In genomic region chr20:25277051-25277801, GRCh38 we compare ENCODE assay signal across 16 cellular contexts. TPM values are rescaled to one million over a fixed set of nuclear protein-coding genes. Genes with fewer than 3 reads are reported as not detected.
DNase-seq lines count a peak whose midpoint lies in the region; ATAC-seq and TF ChIP-seq lines count a peak whose summit lies in the region.
"Had no signal": no experiment of that assay in that cellular context is flagged by ENCODE, and none has a peak within 500 bp of the region (broad histone marks: within the 10 kb centered on the region; RNA-seq: fewer than 3 reads in every experiment).

No MANE protein-coding gene starts in this region.

- no peaks in the 10 kb centered on the region for H3K9me3 Mint-ChIP-seq in activated naive CD8-positive, alpha-beta T cell treated with anti-CD3 and anti-CD28 coated beads, Interleukin-2, amount 10 ng/mL, durations not matched to agents 7 days and 5 days
- H3K9me3 Mint-ChIP-seq in activated naive CD8-positive, alpha-beta T cell treated with anti-CD3 and anti-CD28 coated beads for 36 hours = no peaks in the 10 kb centered on the region
- H3K9me3 Mint-ChIP-seq: activated CD4-positive, alpha-beta memory T cell treated with anti-CD3 and anti-CD28 coated beads, Interleukin-2, amount 10 ng/mL, durations not matched to agents 7 days and 5 days; activated naive CD4-positive, alpha-beta T cell treated with anti-CD3 and anti-CD28 coated beads, Interleukin-2, amount 50 U/mL, for 24 hours had no signal

- H3K27ac ChIP-seq in osteoblast (ENCODE audit: low read depth, low read length) = no peak overlapping the region

- H3K36me3 Mint-ChIP-seq in activated naive CD8-positive, alpha-beta T cell treated with anti-CD3 and anti-CD28 coated beads, Interleukin-2, amount 10 ng/mL, durations not matched to agents 7 days and 5 days = no peaks in the 10 kb centered on the region
- peaks cover 8% of the 10 kb centered on the region for H3K36me3 Mint-ChIP-seq in activated naive CD8-positive, alpha-beta T cell treated with anti-CD3 and anti-CD28 coated beads for 36 hours

- no peak for ATAC-seq in activated naive CD8-positive, alpha-beta T cell treated with anti-CD3 and anti-CD28 coated beads, Interleukin-2, amount 10 ng/mL, durations not matched to agents 7 days and 5 days (ENCODE audit: low read depth)
- ATAC-seq in Right ventricle myocardium inferior (peak; percentile 48), GM21737 (IDR thresholded peaks at IDR 0.05; ENCODE audit: unreplicated experiment) (no peak)

- intact Hi-C loops in Right ventricle myocardium inferior (cut with DNase I) = loop anchor here (2.0 kb wide), 1 partner anchor 18 kb away; no protein-coding TSS in a partner anchor

- H3K27ac Mint-ChIP-seq in activated naive CD8-positive, alpha-beta T cell treated with anti-CD3 and anti-CD28 coated beads, Interleukin-2, amount 10 ng/mL, durations not matched to agents 7 days and 5 days = no peak overlapping the region
- H3K27ac Mint-ChIP-seq in activated naive CD8-positive, alpha-beta T cell treated with anti-CD3 and anti-CD28 coated beads for 36 hours = no peak overlapping the region
- H3K27ac Mint-ChIP-seq: activated CD4-positive, alpha-beta memory T cell treated with anti-CD3 and anti-CD28 coated beads, Interleukin-2, amount 10 ng/mL, durations not matched to agents 7 days and 5 days; activated naive CD4-positive, alpha-beta T cell treated with anti-CD3 and anti-CD28 coated beads, Interleukin-2, amount 50 U/mL, for 24 hours had no signal

- no peaks in the 10 kb centered on the region for H3K9me3 ChIP-seq in osteoblast (ENCODE audit: low read depth, low read length)

- no peak overlapping the region for H3K4me2 ChIP-seq in osteoblast (ENCODE audit: insufficient read depth, low read length)

- TF ChIP-seq CTCF in osteoblast (IDR thresholded peaks at IDR 0.05; ENCODE audit: extremely low read depth, low read depth, low read length) (no peak), GM13977 (IDR thresholded peaks at IDR 0.05; ENCODE audit: extremely low read depth, insufficient read depth, missing control alignments) (no peak)

- no peaks in the 10 kb centered on the region for H3K4me1 ChIP-seq in osteoblast (ENCODE audit: insufficient read depth, low read length)

- peak; percentile 25 for DNase-seq in activated naive CD8-positive, alpha-beta T cell treated with anti-CD3 and anti-CD28 coated beads, Interleukin-2, amount 10 ng/mL, durations not matched to agents 7 days and 5 days
- no peak for DNase-seq in activated naive CD8-positive, alpha-beta T cell treated with anti-CD3 and anti-CD28 coated beads for 36 hours
- peak; percentile 72 for DNase-seq in Right ventricle myocardium inferior (ENCODE audit: missing footprints)
- peak; percentile 62 for DNase-seq in osteoblast (ENCODE audit: insufficient read length, low spot score, missing footprints)
- no peak for DNase-seq in GM13977 (ENCODE audit: low spot score)
- no peak for DNase-seq in hypothalamus (lab: John Stamatoyannopoulos, UW)
- DNase-seq in NCI-H510A treated with DMSO at 0.1 percent for 48 hours (lab: John Stamatoyannopoulos, UW) = no peak
- DNase-seq: activated CD4-positive, alpha-beta memory T cell treated with anti-CD3 and anti-CD28 coated beads, Interleukin-2, amount 10 ng/mL, durations not matched to agents 7 days and 5 days; central memory CD4-positive, alpha-beta T cell; NCI-H2171 treated with DMSO at 0.1 percent for 48 hours; NK-92 treated with Interleukin-12 subunit alpha and Interleukin-12 subunit beta, amount 100 ng/mL, for 24 hours; SIG-M5; stimulated activated CD4-positive, alpha-beta T cell treated with anti-CD3 and anti-CD28 coated beads, Interleukin-4, amount 100 ng/mL, for 1 hour; T1000 had no signal

- H3K4me3 Mint-ChIP-seq in activated naive CD8-positive, alpha-beta T cell treated with anti-CD3 and anti-CD28 coated beads, Interleukin-2, amount 10 ng/mL, durations not matched to agents 7 days and 5 days = no peak overlapping the region
- H3K4me3 Mint-ChIP-seq in activated naive CD8-positive, alpha-beta T cell treated with anti-CD3 and anti-CD28 coated beads for 36 hours = no peak overlapping the region
- H3K4me3 Mint-ChIP-seq: activated CD4-positive, alpha-beta memory T cell treated with anti-CD3 and anti-CD28 coated beads, Interleukin-2, amount 10 ng/mL, durations not matched to agents 7 days and 5 days; activated naive CD4-positive, alpha-beta T cell treated with anti-CD3 and anti-CD28 coated beads, Interleukin-2, amount 50 U/mL, for 24 hours had no signal

- POLR2A ChIA-PET in activated naive CD8-positive, alpha-beta T cell treated with anti-CD3 and anti-CD28 coated beads, Interleukin-2, amount 10 ng/mL, durations not matched to agents 7 days and 5 days (lab: Charles Lee) = no interaction called here

- in situ Hi-C loops in GM13977 (cut with MboI; ENCODE audit: low pct_unique_long_range_greater_than_20kb, low sequenced_read_pairs, unreplicated experiment) = no loop called here

- H4K20me1 ChIP-seq in osteoblast (ENCODE audit: insufficient read depth, low read length) = peaks cover 19% of the 10 kb centered on the region

- H3K4me3 ChIP-seq in osteoblast (ENCODE audit: insufficient read depth, low read length) = no peak overlapping the region

- H3K36me3 ChIP-seq in osteoblast (ENCODE audit: insufficient read depth, low read length) = peaks cover 88% of the 10 kb centered on the region

- H3K27me3 ChIP-seq in osteoblast (ENCODE audit: insufficient read depth, low read length) = no peaks in the 10 kb centered on the region

- H3K79me2 ChIP-seq in osteoblast (ENCODE audit: insufficient read depth, low read length) = peaks cover 18% of the 10 kb centered on the region

- H3K27me3 Mint-ChIP-seq in activated naive CD8-positive, alpha-beta T cell treated with anti-CD3 and anti-CD28 coated beads, Interleukin-2, amount 10 ng/mL, durations not matched to agents 7 days and 5 days = no peaks in the 10 kb centered on the region
- H3K27me3 Mint-ChIP-seq in activated naive CD8-positive, alpha-beta T cell treated with anti-CD3 and anti-CD28 coated beads for 36 hours = no peaks in the 10 kb centered on the region
- H3K27me3 Mint-ChIP-seq: activated CD4-positive, alpha-beta memory T cell treated with anti-CD3 and anti-CD28 coated beads, Interleukin-2, amount 10 ng/mL, durations not matched to agents 7 days and 5 days; activated naive CD4-positive, alpha-beta T cell treated with anti-CD3 and anti-CD28 coated beads, Interleukin-2, amount 50 U/mL, for 24 hours had no signal

- no peak overlapping the region for H2AFZ ChIP-seq in osteoblast (ENCODE audit: low read length)

- no peaks in the 10 kb centered on the region for H3K4me1 Mint-ChIP-seq in activated naive CD8-positive, alpha-beta T cell treated with anti-CD3 and anti-CD28 coated beads, Interleukin-2, amount 10 ng/mL, durations not matched to agents 7 days and 5 days
- no peaks in the 10 kb centered on the region for H3K4me1 Mint-ChIP-seq in activated naive CD8-positive, alpha-beta T cell treated with anti-CD3 and anti-CD28 coated beads for 36 hours
- H3K4me1 Mint-ChIP-seq: activated CD4-positive, alpha-beta memory T cell treated with anti-CD3 and anti-CD28 coated beads, Interleukin-2, amount 10 ng/mL, durations not matched to agents 7 days and 5 days; activated naive CD4-positive, alpha-beta T cell treated with anti-CD3 and anti-CD28 coated beads, Interleukin-2, amount 50 U/mL, for 24 hours had no signal

RNA-seq across cellular contexts. Expression of gene PYGB, which starts 29.3 kb away (rescaled TPM):
- total RNA-seq in activated naive CD8-positive, alpha-beta T cell treated with anti-CD3 and anti-CD28 coated beads, Interleukin-2, amount 10 ng/mL, durations not matched to agents 7 days and 5 days = 10 to 100 TPM; 29.3 to 29.5 TPM
- 10 to 100 TPM; 30.3 to 31.0 TPM for total RNA-seq in activated naive CD8-positive, alpha-beta T cell treated with anti-CD3 and anti-CD28 coated beads for 36 hours
- total RNA-seq in Right ventricle myocardium inferior (174 TPM), osteoblast (191 and 194 TPM in 2 replicates)

Comparison
In these comparisons a context has a peak if more than half of its experiments do, and no peak if none do; other contexts are left out.
1. DNase-seq: peak in activated naive CD8-positive, alpha-beta T cell treated with anti-CD3 and anti-CD28 coated beads, Interleukin-2, amount 10 ng/mL, durations not matched to agents 7 days and 5 days (single experiment), Right ventricle myocardium inferior (single experiment) and osteoblast (single experiment); none in activated naive CD8-positive, alpha-beta T cell treated with anti-CD3 and anti-CD28 coated beads for 36 hours (single experiment), GM13977 (single experiment), hypothalamus (0 of 51) and NCI-H510A treated with DMSO at 0.1 percent for 48 hours (single experiment).